8 cellular contexts compared by ENCODE assay signal in genomic region chr19:17406039-17406886, GRCh38. TPM values are rescaled to one million over a fixed set of nuclear protein-coding genes. Genes with fewer than 3 reads are reported as not detected.
A peak's percentile ranks its signal among the peaks of the same experiment; 100 is the strongest.
DNase-seq lines count a peak whose midpoint lies in the region; ATAC-seq, FAIRE-seq and TF ChIP-seq lines count a peak whose summit lies in the region.

No MANE protein-coding gene starts in this region.

- peaks cover 44% of the 10 kb centered on the region for H3K4me1 Mint-ChIP-seq in CD8-positive, alpha-beta T cell (ENCODE audit: low read depth)
- peaks cover 18% of the 10 kb centered on the region for H3K4me1 Mint-ChIP-seq in osteocyte (ENCODE audit: unreplicated experiment)

- H3K9me3 ChIP-seq in CD8-positive, alpha-beta T cell (ENCODE audit: low read length): no peaks in the 10 kb centered on the region
- H3K9me3 ChIP-seq in Panc1 (ENCODE audit: control insufficient read depth, insufficient read depth, low read depth, low read length): no peaks in the 10 kb centered on the region

- H3K27me3 ChIP-seq in CD8-positive, alpha-beta T cell (ENCODE audit: insufficient read depth, low read length): no peaks in the 10 kb centered on the region
- H3K27me3 ChIP-seq in Panc1 (ENCODE audit: control insufficient read depth, insufficient read depth, low read length): no peaks in the 10 kb centered on the region

- peaks cover 9% of the 10 kb centered on the region for H3K36me3 ChIP-seq in CD8-positive, alpha-beta T cell (ENCODE audit: insufficient read depth, low read length)
- no peaks in the 10 kb centered on the region for H3K36me3 ChIP-seq in Panc1 (ENCODE audit: control insufficient read depth, insufficient read depth, low read length)

- POLR2A ChIA-PET in CD8-positive, alpha-beta T cell (lab: Charles Lee): interaction anchor here (0.7 to 2.9 kb wide), 6 partner anchors 10 to 313 kb away, joined by 3 to 10 read pairs (median 5); partner anchors contain the start of genes CCDC194, MAP1S and MVB12A
- POLR2A ChIA-PET in Panc1 (lab: Charles Lee): interaction anchor here (0.6 kb wide), 1 partner anchor 13 kb away, joined by 3 read pairs; no protein-coding TSS in a partner anchor

- H3K27ac ChIP-seq in CD8-positive, alpha-beta T cell (ENCODE audit: low read depth, low read length): peak overlapping the region; percentile 65
- H3K27ac ChIP-seq in Panc1 (ENCODE audit: low read length) (peak overlapping the region; percentile 77), coronary artery (peak overlapping the region; percentile 64 to 83)

- H3K27me3 Mint-ChIP-seq in CD8-positive, alpha-beta T cell (ENCODE audit: low read depth): no peaks in the 10 kb centered on the region
- peaks cover 4% of the 10 kb centered on the region for H3K27me3 Mint-ChIP-seq in osteocyte (ENCODE audit: unreplicated experiment)

- peak overlapping the region; percentile 95 for H3K4me3 Mint-ChIP-seq in CD8-positive, alpha-beta T cell
- H3K4me3 Mint-ChIP-seq in osteocyte (ENCODE audit: unreplicated experiment): no peak overlapping the region

- intact Hi-C loops in CD8-positive, alpha-beta T cell (cut with DNase I, micrococcal nuclease): no loop called here
- intact Hi-C loops in Panc1 (cut with micrococcal nuclease; ENCODE audit: unreplicated experiment): no loop called here

- FAIRE-seq in urothelium cell line (lab: Jason Lieb, UNC): no peak

- peak overlapping the region; percentile 92 for H3K27ac Mint-ChIP-seq in CD8-positive, alpha-beta T cell
- peak overlapping the region; percentile 47 for H3K27ac Mint-ChIP-seq in osteocyte (ENCODE audit: unreplicated experiment)

- H3K36me3 Mint-ChIP-seq in CD8-positive, alpha-beta T cell: peaks cover 20% of the 10 kb centered on the region
- no peaks in the 10 kb centered on the region for H3K36me3 Mint-ChIP-seq in osteocyte (ENCODE audit: unreplicated experiment)

- peak overlapping the region; percentile 84 for H3K4me3 ChIP-seq in CD8-positive, alpha-beta T cell (ENCODE audit: low read depth, low read length)
- H3K4me3 ChIP-seq in Panc1 (ENCODE audit: low read depth in 2 of 2, low read length in 2 of 2) (peak overlapping the region; percentile 12 to 39), coronary artery (peak overlapping the region; percentile 60)

- no peaks in the 10 kb centered on the region for H3K9me3 Mint-ChIP-seq in CD8-positive, alpha-beta T cell
- H3K9me3 Mint-ChIP-seq in osteocyte (ENCODE audit: unreplicated experiment): no peaks in the 10 kb centered on the region

- CTCF ChIA-PET in CD8-positive, alpha-beta T cell (lab: Charles Lee): interaction anchor here (1.1 to 2.5 kb wide), 7 partner anchors 10 to 60 kb away, joined by 3 to 12 read pairs (median 5); partner anchors contain the start of gene MVB12A
- CTCF ChIA-PET in Panc1 (lab: Charles Lee): no interaction called here

- TSS peak; percentile 96 for BruUV-seq in Panc1 (replicated peaks; lab: Mats Ljungman, UMichigan)

- in situ Hi-C loops in Panc1 (cut with HindIII; ENCODE audit: low pct_unique_long_range_greater_than_20kb, low sequenced_read_pairs) (no loop called here), G401 (cut with HindIII; ENCODE audit: low sequenced_read_pairs) (no loop called here)

- peaks cover 28% of the 10 kb centered on the region for H3K4me1 ChIP-seq in CD8-positive, alpha-beta T cell (ENCODE audit: insufficient read depth, low read length)
- H3K4me1 ChIP-seq in Panc1 (ENCODE audit: control insufficient read depth, insufficient read depth, low read length): peaks cover 12% of the 10 kb centered on the region; the same call in 1 of the 2 replicates

- TF ChIP-seq CTCF in CD8-positive, alpha-beta T cell (IDR thresholded peaks at IDR 0.05): no peak
- no peak for TF ChIP-seq CTCF in Panc1 (IDR thresholded peaks at IDR 0.05)
- no peak for TF ChIP-seq CTCF in coronary artery (IDR thresholded peaks at IDR 0.05)
- no peak for TF ChIP-seq CTCF in osteocyte (IDR thresholded peaks at IDR 0.05)

- DNase-seq in CD8-positive, alpha-beta T cell: no peak
- DNase-seq in Panc1 (ENCODE audit: low read depth, low spot score) (no peak), coronary artery (ENCODE audit: low spot score) (no peak), osteocyte (ENCODE audit: extremely low spot score, unreplicated experiment) (no peak), HCEC 1CT (no peak), urothelium cell line (ENCODE audit: low spot score) (no peak), G401 (ENCODE audit: low spot score) (no peak)

- peak; percentile 2 for ATAC-seq in CD8-positive, alpha-beta T cell
- ATAC-seq in GM21786 (IDR thresholded peaks at IDR 0.05; ENCODE audit: unreplicated experiment): peak; percentile 11
- peak; percentile 59 for ATAC-seq in Panc1

RNA-seq across cellular contexts. Expression of gene BST2, which starts 0.8 kb away (rescaled TPM):
- 10 to 100 TPM; 25.1 to 29.7 TPM for total RNA-seq in CD8-positive, alpha-beta T cell
- total RNA-seq in Panc1 (2021; ENCODE audit: unreplicated experiment): 11.8 TPM
- 6.2 TPM for polyA plus RNA-seq in Panc1 (2012; ENCODE audit: insufficient read length)
- total RNA-seq in osteocyte: 1.8 and 2.3 TPM in 2 replicates
- 174 and 187 TPM in 2 replicates for total RNA-seq in G401 (2014; rRNA removed; shearing (Covaris generic))

RNA-seq across cellular contexts. Expression of gene CCDC194, which starts 12.3 kb away (rescaled TPM):
- total RNA-seq in CD8-positive, alpha-beta T cell: under 1 TPM; 0.79 to 0.89 TPM
- total RNA-seq in Panc1 (2021; ENCODE audit: unreplicated experiment): 0.51 TPM
- polyA plus RNA-seq in Panc1 (2012; ENCODE audit: insufficient read length): not detected
- total RNA-seq in osteocyte: not detected in 2 replicates
- 0.71 and 1.8 TPM in 2 replicates for total RNA-seq in G401 (2014; rRNA removed; shearing (Covaris generic))

RNA-seq across cellular contexts. Expression of gene MVB12A, which starts 13.6 kb away (rescaled TPM):
- 10 to 100 TPM in 1 of 2 experiments, 1 to 10 TPM in 1; 9.1 to 10.4 TPM for total RNA-seq in CD8-positive, alpha-beta T cell
- total RNA-seq in Panc1 (2021; ENCODE audit: unreplicated experiment): 42.1 TPM
- polyA plus RNA-seq in Panc1 (2012; ENCODE audit: insufficient read length): 70.2 TPM
- total RNA-seq in osteocyte: 59.2 and 63.2 TPM in 2 replicates
- 76.7 and 112 TPM in 2 replicates for total RNA-seq in G401 (2014; rRNA removed; shearing (Covaris generic))

RNA-seq across cellular contexts. Expression of gene PLVAP, which starts 29.1 kb away (rescaled TPM):
- total RNA-seq in CD8-positive, alpha-beta T cell: not detected
- 0.08 TPM for total RNA-seq in Panc1 (2021; ENCODE audit: unreplicated experiment)
- polyA plus RNA-seq in Panc1 (2012; ENCODE audit: insufficient read length): not detected
- total RNA-seq in osteocyte: 0.26 TPM in 1 of 2 replicates, not detected in the other
- total RNA-seq in G401 (2014; rRNA removed; shearing (Covaris generic)): not detected in 2 replicates

RNA-seq across cellular contexts. Expression of gene TMEM221, which starts 42.2 kb away (rescaled TPM):
- not detected for total RNA-seq in CD8-positive, alpha-beta T cell
- 0.39 TPM for total RNA-seq in Panc1 (2021; ENCODE audit: unreplicated experiment)
- 0.71 TPM for polyA plus RNA-seq in Panc1 (2012; ENCODE audit: insufficient read length)
- 0.30 and 0.55 TPM in 2 replicates for total RNA-seq in osteocyte
- total RNA-seq in G401 (2014; rRNA removed; shearing (Covaris generic)): 0.49 and 1.6 TPM in 2 replicates

Comparison
In these comparisons a context has a peak if more than half of its experiments do, and no peak if none do; other contexts are left out.
1. ATAC-seq: peak in every context shown above with its lines; median percentile 59 in Panc1; 11 in GM21786; 2 in CD8-positive, alpha-beta T cell.
2. H3K4me3 ChIP-seq: peak in every context shown above with its lines; median percentile 84 in CD8-positive, alpha-beta T cell; 60 in coronary artery; 26 in Panc1.